12 cellular contexts compared by ENCODE assay signal in the genomic region with DNA sequence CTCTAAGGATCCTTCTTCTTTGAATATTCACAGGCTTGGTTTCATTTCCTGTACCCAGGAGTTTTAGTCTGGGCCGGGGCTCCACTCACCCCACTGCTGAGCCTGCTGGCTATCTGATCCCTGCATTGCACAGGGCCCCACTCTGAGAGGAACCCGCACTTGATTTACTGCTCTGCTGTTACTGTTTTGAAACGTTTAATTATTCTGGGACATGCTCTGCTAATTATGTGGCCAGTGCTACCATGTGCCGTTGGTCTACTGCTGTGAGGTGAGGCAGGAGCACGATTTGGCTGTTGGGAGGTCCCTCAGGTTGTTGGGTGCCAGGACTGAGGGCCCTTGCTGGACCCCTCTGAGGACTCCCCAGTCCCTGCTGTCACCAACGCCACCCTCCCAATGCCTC.
"Had no signal": no experiment of that assay in that cellular context is flagged by ENCODE, and none has a peak within 500 bp of the region (broad histone marks: within the 10 kb centered on the region; RNA-seq: fewer than 3 reads in every experiment).

No MANE protein-coding gene starts in this region.

- ATAC-seq: left colon had no signal

- DNase-seq: colonic mucosa; foreskin melanocyte; head of caudate nucleus; left colon; mesendoderm; naive B cell; retina; right lobe of liver; stimulated activated CD4-positive, alpha-beta T cell treated with anti-CD3 and anti-CD28 coated beads, Interleukin-15, amount 100 ng/mL, for 24 hours; stimulated activated CD4-positive, alpha-beta T cell treated with anti-CD3 and anti-CD28 coated beads, Interleukin-1b, Interleukin-23, amount 100 ng/mL, for 48 hours; stimulated activated naive CD4-positive, alpha-beta T cell treated with Interleukin-2 at 50 U/mL for 16 hours; trophoblast cell had no signal
